In the genomic region with DNA sequence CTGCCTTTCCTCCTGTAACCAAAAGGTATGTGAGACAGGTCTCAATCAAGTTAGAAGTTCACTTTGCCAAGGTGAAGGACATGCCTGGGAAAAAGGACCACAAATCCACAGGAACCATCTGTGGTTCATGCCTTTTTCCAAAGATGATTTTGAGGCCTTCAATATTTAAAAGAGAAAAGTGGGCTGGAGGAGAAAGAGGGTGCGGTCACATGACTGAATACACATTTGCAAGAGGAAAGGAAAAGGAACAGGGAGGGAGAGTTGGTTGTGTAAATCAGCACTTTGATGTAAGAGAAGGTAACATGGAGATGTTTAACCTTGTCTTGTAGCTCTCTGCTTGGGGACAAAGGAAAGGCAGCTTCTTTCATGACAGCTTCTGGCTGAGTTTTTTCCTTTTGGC, we compare ENCODE assay signal across 1 cellular context.
TF ChIP-seq lines count a peak whose summit lies in the region.

No MANE protein-coding gene starts in this region.

TF ChIP-seq in endothelial cell of umbilical vein, 7 proteins besides CTCF, POLR2A, EP300 and RAD21:
- TF ChIP-seq GATA2 (IDR thresholded peaks at IDR 0.05; ENCODE audit: insufficient read depth, insufficient read length, low read depth, low read length), result no peak
- TF ChIP-seq FOS (IDR thresholded peaks at IDR 0.05; ENCODE audit: borderline replicate concordance, insufficient read depth, low read length), result no peak
- no peak for TF ChIP-seq JUN (IDR thresholded peaks at IDR 0.05; ENCODE audit: borderline replicate concordance, insufficient read depth, insufficient read length, low read depth)
- no peak for TF ChIP-seq EZH2 (IDR thresholded peaks at IDR 0.05; ENCODE audit: borderline replicate concordance, low read depth, low read length, severe bottlenecking)
- TF ChIP-seq, protein P1, sequence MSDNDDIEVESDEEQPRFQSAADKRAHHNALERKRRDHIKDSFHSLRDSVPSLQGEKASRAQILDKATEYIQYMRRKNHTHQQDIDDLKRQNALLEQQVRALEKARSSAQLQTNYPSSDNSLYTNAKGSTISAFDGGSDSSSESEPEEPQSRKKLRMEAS (IDR thresholded peaks at IDR 0.05; ENCODE audit: insufficient read depth, insufficient read length), result no peak
- TF ChIP-seq POLR2AphosphoS5 (IDR thresholded peaks at IDR 0.05; ENCODE audit: insufficient read depth, low read depth, low read length), result no peak
- no peak for TF ChIP-seq MYC (IDR thresholded peaks at IDR 0.05; ENCODE audit: low read depth, low read length)
